Comparison of ENCODE assay signal across 1 cellular context in the genomic region with DNA sequence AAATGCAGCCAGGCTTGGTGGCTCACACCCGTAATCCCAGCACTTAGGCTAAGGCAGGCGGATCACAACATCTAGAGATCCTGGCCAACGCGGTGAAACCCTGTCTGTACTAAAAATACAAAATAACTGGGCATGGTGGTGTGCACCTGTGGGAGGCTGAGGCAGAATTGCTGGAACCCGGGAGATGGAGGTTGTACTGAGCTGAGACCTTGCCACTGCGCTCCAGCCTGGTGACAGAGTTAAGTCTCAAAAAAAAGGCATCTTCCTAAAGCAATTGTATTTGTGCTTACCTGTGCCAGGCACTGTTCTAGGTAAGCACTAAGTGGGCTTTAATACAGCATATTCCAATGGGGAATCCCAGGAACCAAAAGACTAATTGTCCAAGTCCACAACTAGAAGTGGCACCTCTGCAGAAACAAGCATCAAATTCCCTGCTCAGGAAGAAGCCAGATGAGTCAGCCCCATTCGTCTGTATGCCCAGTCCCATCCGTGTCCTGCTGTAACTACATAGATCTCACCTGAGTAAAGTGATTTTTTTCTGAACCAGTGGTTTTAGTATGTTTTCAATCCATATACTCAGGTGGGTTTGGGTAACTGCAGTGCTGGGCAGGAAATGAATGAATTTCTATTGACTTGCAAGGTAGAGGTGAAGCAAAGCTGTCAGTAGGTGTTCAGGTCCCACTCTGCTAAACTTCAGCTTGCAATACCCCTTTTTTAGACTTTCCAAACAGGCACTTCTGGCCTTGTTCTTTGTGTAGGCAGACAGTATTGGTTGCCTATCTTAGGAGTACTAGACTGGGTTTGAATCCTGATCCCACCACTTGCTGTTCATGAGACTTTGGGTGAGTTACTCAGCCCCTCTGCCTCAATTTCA.
A peak's percentile ranks its signal among the peaks of the same experiment; 100 is the strongest.
TF ChIP-seq lines count a peak whose summit lies in the region.

No MANE protein-coding gene starts in this region.

TF ChIP-seq in GM12878, 131 proteins besides CTCF, POLR2A, EP300 and RAD21 (continues in another document):
- TF ChIP-seq BCL11A (IDR thresholded peaks at IDR 0.05; ENCODE audit: low read depth, low read length), result peak; percentile 26; the same call in 1 of the 2 replicates
- TF ChIP-seq CREM (IDR thresholded peaks at IDR 0.05; ENCODE audit: low read depth), result peak; percentile 0; the same call in 1 of the 2 replicates
- TF ChIP-seq STAT1 (conservative IDR thresholded peaks at IDR 0.05), result no peak
- TF ChIP-seq MEF2A (IDR thresholded peaks at IDR 0.05; ENCODE audit: insufficient read depth, low read depth, low read length), result 0 out of 2 replicates have a peak, but pooled peaks have one; percentile 2
- peak; percentile 81 for TF ChIP-seq BCL3 (IDR thresholded peaks at IDR 0.05; ENCODE audit: borderline replicate concordance, insufficient read depth, low read depth, low read length, poor library complexity, severe bottlenecking)
- TF ChIP-seq, protein P1, sequence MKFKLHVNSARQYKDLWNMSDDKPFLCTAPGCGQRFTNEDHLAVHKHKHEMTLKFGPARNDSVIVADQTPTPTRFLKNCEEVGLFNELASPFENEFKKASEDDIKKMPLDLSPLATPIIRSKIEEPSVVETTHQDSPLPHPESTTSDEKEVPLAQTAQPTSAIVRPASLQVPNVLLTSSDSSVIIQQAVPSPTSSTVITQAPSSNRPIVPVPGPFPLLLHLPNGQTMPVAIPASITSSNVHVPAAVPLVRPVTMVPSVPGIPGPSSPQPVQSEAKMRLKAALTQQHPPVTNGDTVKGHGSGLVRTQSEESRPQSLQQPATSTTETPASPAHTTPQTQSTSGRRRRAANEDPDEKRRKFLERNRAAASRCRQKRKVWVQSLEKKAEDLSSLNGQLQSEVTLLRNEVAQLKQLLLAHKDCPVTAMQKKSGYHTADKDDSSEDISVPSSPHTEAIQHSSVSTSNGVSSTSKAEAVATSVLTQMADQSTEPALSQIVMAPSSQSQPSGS (IDR thresholded peaks at IDR 0.05; ENCODE audit: low read length), result peak; percentile 68
- TF ChIP-seq ASH2L (IDR thresholded peaks at IDR 0.05; ENCODE audit: borderline replicate concordance, low read depth), result no peak
- TF ChIP-seq IRF4 (IDR thresholded peaks at IDR 0.05; ENCODE audit: low read depth, low read length), result 0 out of 2 replicates have a peak, but pooled peaks have one; percentile 12
- TF ChIP-seq, protein P2, sequence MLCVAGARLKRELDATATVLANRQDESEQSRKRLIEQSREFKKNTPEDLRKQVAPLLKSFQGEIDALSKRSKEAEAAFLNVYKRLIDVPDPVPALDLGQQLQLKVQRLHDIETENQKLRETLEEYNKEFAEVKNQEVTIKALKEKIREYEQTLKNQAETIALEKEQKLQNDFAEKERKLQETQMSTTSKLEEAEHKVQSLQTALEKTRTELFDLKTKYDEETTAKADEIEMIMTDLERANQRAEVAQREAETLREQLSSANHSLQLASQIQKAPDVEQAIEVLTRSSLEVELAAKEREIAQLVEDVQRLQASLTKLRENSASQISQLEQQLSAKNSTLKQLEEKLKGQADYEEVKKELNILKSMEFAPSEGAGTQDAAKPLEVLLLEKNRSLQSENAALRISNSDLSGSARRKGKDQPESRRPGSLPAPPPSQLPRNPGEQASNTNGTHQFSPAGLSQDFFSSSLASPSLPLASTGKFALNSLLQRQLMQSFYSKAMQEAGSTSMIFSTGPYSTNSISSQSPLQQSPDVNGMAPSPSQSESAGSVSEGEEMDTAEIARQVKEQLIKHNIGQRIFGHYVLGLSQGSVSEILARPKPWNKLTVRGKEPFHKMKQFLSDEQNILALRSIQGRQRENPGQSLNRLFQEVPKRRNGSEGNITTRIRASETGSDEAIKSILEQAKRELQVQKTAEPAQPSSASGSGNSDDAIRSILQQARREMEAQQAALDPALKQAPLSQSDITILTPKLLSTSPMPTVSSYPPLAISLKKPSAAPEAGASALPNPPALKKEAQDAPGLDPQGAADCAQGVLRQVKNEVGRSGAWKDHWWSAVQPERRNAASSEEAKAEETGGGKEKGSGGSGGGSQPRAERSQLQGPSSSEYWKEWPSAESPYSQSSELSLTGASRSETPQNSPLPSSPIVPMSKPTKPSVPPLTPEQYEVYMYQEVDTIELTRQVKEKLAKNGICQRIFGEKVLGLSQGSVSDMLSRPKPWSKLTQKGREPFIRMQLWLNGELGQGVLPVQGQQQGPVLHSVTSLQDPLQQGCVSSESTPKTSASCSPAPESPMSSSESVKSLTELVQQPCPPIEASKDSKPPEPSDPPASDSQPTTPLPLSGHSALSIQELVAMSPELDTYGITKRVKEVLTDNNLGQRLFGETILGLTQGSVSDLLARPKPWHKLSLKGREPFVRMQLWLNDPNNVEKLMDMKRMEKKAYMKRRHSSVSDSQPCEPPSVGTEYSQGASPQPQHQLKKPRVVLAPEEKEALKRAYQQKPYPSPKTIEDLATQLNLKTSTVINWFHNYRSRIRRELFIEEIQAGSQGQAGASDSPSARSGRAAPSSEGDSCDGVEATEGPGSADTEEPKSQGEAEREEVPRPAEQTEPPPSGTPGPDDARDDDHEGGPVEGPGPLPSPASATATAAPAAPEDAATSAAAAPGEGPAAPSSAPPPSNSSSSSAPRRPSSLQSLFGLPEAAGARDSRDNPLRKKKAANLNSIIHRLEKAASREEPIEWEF (IDR thresholded peaks at IDR 0.05; ENCODE audit: insufficient replicate concordance, low read depth, low read length), result peak; percentile 38
- peak; percentile 6; the same call in 1 of the 2 replicates for TF ChIP-seq NFIC (IDR thresholded peaks at IDR 0.05; ENCODE audit: low read depth, low read length)
- no peak for TF ChIP-seq PRDM15 (CRISPR knock-in tag; IDR thresholded peaks at IDR 0.05)
- TF ChIP-seq BCLAF1 (IDR thresholded peaks at IDR 0.05), result no peak
- peak; percentile 57; the same call in 1 of the 2 replicates for TF ChIP-seq TARDBP (IDR thresholded peaks at IDR 0.05; ENCODE audit: borderline replicate concordance)
- TF ChIP-seq RUNX3 (IDR thresholded peaks at IDR 0.05; ENCODE audit: low read length), result peak; percentile 54
- TF ChIP-seq NFXL1 (IDR thresholded peaks at IDR 0.05; ENCODE audit: borderline replicate concordance), result no peak
- peak; percentile 29; the same call in 1 of the 2 replicates for TF ChIP-seq TAF1 (IDR thresholded peaks at IDR 0.05; ENCODE audit: borderline replicate concordance, low read depth, low read length)
- peak; percentile 7; the same call in 1 of the 2 replicates for TF ChIP-seq CREB1 (IDR thresholded peaks at IDR 0.05; ENCODE audit: low read depth)
- peak; percentile 29; the same call in 1 of the 2 replicates for TF ChIP-seq PAX5 (IDR thresholded peaks at IDR 0.05; ENCODE audit: borderline replicate concordance, low read depth, low read length)
- TF ChIP-seq, protein P3, sequence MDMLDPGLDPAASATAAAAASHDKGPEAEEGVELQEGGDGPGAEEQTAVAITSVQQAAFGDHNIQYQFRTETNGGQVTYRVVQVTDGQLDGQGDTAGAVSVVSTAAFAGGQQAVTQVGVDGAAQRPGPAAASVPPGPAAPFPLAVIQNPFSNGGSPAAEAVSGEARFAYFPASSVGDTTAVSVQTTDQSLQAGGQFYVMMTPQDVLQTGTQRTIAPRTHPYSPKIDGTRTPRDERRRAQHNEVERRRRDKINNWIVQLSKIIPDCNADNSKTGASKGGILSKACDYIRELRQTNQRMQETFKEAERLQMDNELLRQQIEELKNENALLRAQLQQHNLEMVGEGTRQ (IDR thresholded peaks at IDR 0.05; ENCODE audit: borderline replicate concordance, low read depth, low read length), result no peak
- peak; percentile 42; the same call in 1 of the 2 replicates for TF ChIP-seq BMI1 (IDR thresholded peaks at IDR 0.05; ENCODE audit: borderline replicate concordance)
- peak; percentile 48; the same call in 1 of the 2 replicates for TF ChIP-seq YY1 (IDR thresholded peaks at IDR 0.05; ENCODE audit: low read depth, low read length)
- peak; percentile 41; the same call in 1 of the 2 replicates for TF ChIP-seq ZBTB11 (CRISPR knock-in tag; IDR thresholded peaks at IDR 0.05)
- peak; percentile 24 for TF ChIP-seq BACH1 (IDR thresholded peaks at IDR 0.05; ENCODE audit: borderline replicate concordance)
- TF ChIP-seq ZNF207 (IDR thresholded peaks at IDR 0.05; ENCODE audit: borderline replicate concordance), result no peak
- TF ChIP-seq EGR1 (IDR thresholded peaks at IDR 0.05; ENCODE audit: borderline replicate concordance in 1 of 2, low read depth in 2 of 2, low read length in 2 of 2), result peak in 1 of 2 experiments; percentile 46; a peak in 2 of 3 replicates
- no peak for TF ChIP-seq NR2F1 (conservative IDR thresholded peaks at IDR 0.05)
- peak; percentile 15 for TF ChIP-seq PBX3 (IDR thresholded peaks at IDR 0.05; ENCODE audit: insufficient replicate concordance, low read depth, low read length)
- TF ChIP-seq EED (IDR thresholded peaks at IDR 0.05; ENCODE audit: low read depth), result peak; percentile 40
- TF ChIP-seq ETV6 (conservative IDR thresholded peaks at IDR 0.05 in 1 of 2, IDR thresholded peaks at IDR 0.05 in 1 of 2; ENCODE audit: borderline replicate concordance in 1 of 2, low read depth in 1 of 2), result peak in 1 of 2 experiments; percentile 15; a peak in 2 of 4 replicates
